Comparison of ENCODE assay signal across 14 cellular contexts in genomic region chr19:45471866-45472556, GRCh38. TPM values are rescaled to one million over a fixed set of nuclear protein-coding genes. Genes with fewer than 3 reads are reported as not detected.
A peak's percentile ranks its signal among the peaks of the same experiment; 100 is the strongest.
DNase-seq lines count a peak whose midpoint lies in the region; ATAC-seq, FAIRE-seq and TF ChIP-seq lines count a peak whose summit lies in the region.
"Had no signal": no experiment of that assay in that cellular context is flagged by ENCODE, and none has a peak within 500 bp of the region (broad histone marks: within the 10 kb centered on the region; RNA-seq: fewer than 3 reads in every experiment).

No MANE protein-coding gene starts in this region.

- intact Hi-C loops in lower lobe of right lung (cut with DNase I) = no loop called here

- CTCF ChIA-PET in A549 (lab: Yijun Ruan, JAX) = interaction anchor here (1.0 to 33.4 kb wide), 4 partner anchors 15 to 141 kb away, joined by 3 to 1883 read pairs (median 56); partner anchors contain the start of gene ERCC1

- H3K36me3 ChIP-seq in ES-I3 (ENCODE audit: insufficient read depth, low read length) (no peaks in the 10 kb centered on the region), brain microvascular endothelial cell (replicated peaks) (no peaks in the 10 kb centered on the region), liver (ENCODE audit: control insufficient read depth in 4 of 4, insufficient read depth in 3 of 4, low read depth in 1 of 4, low read length in 3 of 4) (no peaks in the 10 kb centered on the region), lower lobe of right lung (no peaks in the 10 kb centered on the region)
- H3K36me3 ChIP-seq: BLaER1, spleen had no signal

- ATAC-seq in A549 (no peak), lower lobe of right lung (no peak), GM21526 (IDR thresholded peaks at IDR 0.05; ENCODE audit: low FRiP score, unreplicated experiment) (no peak)

- H3K4me1 ChIP-seq in A549 = peaks cover 17% of the 10 kb centered on the region
- peaks cover 7% of the 10 kb centered on the region; the same call in 1 of the 2 replicates for H3K4me1 ChIP-seq in ES-I3 (ENCODE audit: insufficient read depth, low read length)
- H3K4me1 ChIP-seq in liver (ENCODE audit: control insufficient read depth in 4 of 4, insufficient read depth in 4 of 4, low read length in 3 of 4) = peaks cover 8 to 43% (median 20%) of the 10 kb centered on the region in 4 donors
- H3K4me1 ChIP-seq in lower lobe of right lung = peaks cover 37% of the 10 kb centered on the region

- no peak for DNase-seq in A549 (ENCODE audit: low read depth in 1 of 2, low spot score in 1 of 2)
- DNase-seq in brain microvascular endothelial cell = no peak
- DNase-seq in activated CD8-positive, alpha-beta memory T cell treated with anti-CD3 and anti-CD28 coated beads, Interleukin-2, amount 50 U/mL, for 48 hours = no peak
- no peak for DNase-seq in AG08395 (ENCODE audit: low spot score)
- DNase-seq in lower lobe of right lung = no peak
- DNase-seq: activated CD4-positive, alpha-beta T cell treated with anti-CD3 and anti-CD28 coated beads, Interleukin-2, amount 50 U/mL, for 48 hours; activated naive CD4-positive, alpha-beta T cell treated with anti-CD3 and anti-CD28 coated beads for 36 hours; NCI-H2171 treated with DMSO at 0.1 percent for 48 hours; OCI-M1 had no signal

- H3K9ac ChIP-seq in ES-I3 (ENCODE audit: low read depth, low read length) (peak overlapping the region; percentile 62; the same call in 1 of the 2 replicates), liver (ENCODE audit: low read depth in 1 of 2, low read length in 2 of 2) (no peak overlapping the region)
- H3K9ac ChIP-seq: BLaER1 had no signal

- H3K27me3 ChIP-seq in brain microvascular endothelial cell (replicated peaks) (no peaks in the 10 kb centered on the region), liver (ENCODE audit: control insufficient read depth in 4 of 4, insufficient read depth in 4 of 4, low read length in 3 of 4) (peaks cover 0 to 4% (median 2%) of the 10 kb centered on the region in 4 donors), lower lobe of right lung (ENCODE audit: low read depth) (peaks cover 12% of the 10 kb centered on the region)

- FAIRE-seq in A549 (lab: Jason Lieb, UNC) = no peak

- no peak for TF ChIP-seq EP300 in A549 (IDR thresholded peaks at IDR 0.05)

- POLR2A ChIA-PET in A549 (lab: Yijun Ruan, JAX) = no interaction called here

- 67% methylated on average over 8 of the region's 8 CpGs for WGBS in A549 (ENCODE audit: missing lambda C conversion rate)
- WGBS in liver = 51% methylated on average over 8 of the region's 8 CpGs

- no peak for TF ChIP-seq CTCF in A549 (IDR thresholded peaks at IDR 0.05)
- no peak for TF ChIP-seq CTCF in brain microvascular endothelial cell (IDR thresholded peaks at IDR 0.05; ENCODE audit: low read depth, low read length, missing control alignments)
- no peak for TF ChIP-seq CTCF in liver (IDR thresholded peaks at IDR 0.05; ENCODE audit: low read depth, low read length, missing input control)
- no peak for TF ChIP-seq CTCF in lower lobe of right lung (IDR thresholded peaks at IDR 0.05)

- H3K27ac ChIP-seq in A549 = no peak overlapping the region
- H3K27ac ChIP-seq in brain microvascular endothelial cell = no peak overlapping the region
- H3K27ac ChIP-seq in liver (ENCODE audit: low read depth in 1 of 2, low read length in 2 of 2) = no peak overlapping the region
- H3K27ac ChIP-seq in lower lobe of right lung = no peak overlapping the region
- H3K27ac ChIP-seq: BLaER1, spleen had no signal

- no peak overlapping the region for H3K4me2 ChIP-seq in A549
- H3K4me2 ChIP-seq: BLaER1 had no signal

- H3K4me3 ChIP-seq in A549 (no peak overlapping the region), brain microvascular endothelial cell (ENCODE audit: low read depth, low read length) (peak overlapping the region; percentile 33), liver (ENCODE audit: low read depth in 1 of 3, low read length in 3 of 3) (no peak overlapping the region), lower lobe of right lung (no peak overlapping the region)
- H3K4me3 ChIP-seq: BLaER1 had no signal

- in situ Hi-C loops in brain microvascular endothelial cell (cut with HindIII; ENCODE audit: low pct_ligation_motif_present, low sequenced_read_pairs) = no loop called here

- no peak for TF ChIP-seq RAD21 in A549 (conservative IDR thresholded peaks at IDR 0.05 in 1 of 2, IDR thresholded peaks at IDR 0.05 in 1 of 2)
- no peak for TF ChIP-seq RAD21 in liver (IDR thresholded peaks at IDR 0.05)

- H3K9me3 ChIP-seq in A549 (no peaks in the 10 kb centered on the region), ES-I3 (ENCODE audit: control insufficient read depth, insufficient read depth, low read length) (no peaks in the 10 kb centered on the region), liver (ENCODE audit: control insufficient read depth in 4 of 4, low read length in 3 of 4) (no peaks in the 10 kb centered on the region), lower lobe of right lung (no peaks in the 10 kb centered on the region)
- H3K9me3 ChIP-seq: BLaER1, spleen had no signal

- TF ChIP-seq POLR2A in A549 (IDR thresholded peaks at IDR 0.05; ENCODE audit: low read length) = no peak

TF ChIP-seq in A549, 52 proteins besides CTCF, POLR2A, EP300 and RAD21 (continues in another document):
- TF ChIP-seq CHD2 (IDR thresholded peaks at IDR 0.05; ENCODE audit: low read length, partially characterized antibody) (no peak), HOXB5 (CRISPR knock-in tag; IDR thresholded peaks at IDR 0.05) (0 out of 2 replicates have a peak, but pooled peaks have one; percentile 16), HES2 (IDR thresholded peaks at IDR 0.05) (no peak), CEBPB (IDR thresholded peaks at IDR 0.05) (no peak), FOSB (CRISPR knock-in tag; IDR thresholded peaks at IDR 0.05) (peak; percentile 79; the same call in 1 of the 2 replicates), HOXA7 (CRISPR knock-in tag; IDR thresholded peaks at IDR 0.05) (peak; percentile 88), EHF (CRISPR knock-in tag; IDR thresholded peaks at IDR 0.05) (0 out of 2 replicates have a peak, but pooled peaks have one; percentile 48)

TF ChIP-seq in liver, 16 proteins besides CTCF, POLR2A, EP300 and RAD21:
- TF ChIP-seq ATF3 (IDR thresholded peaks at IDR 0.05) (no peak), RXRA (IDR thresholded peaks at IDR 0.05) (peak in 1 of 2 donors; percentile 30), HNF4A (conservative IDR thresholded peaks at IDR 0.05) (no peak), TAF1 (conservative IDR thresholded peaks at IDR 0.05) (no peak), NR2F2 (IDR thresholded peaks at IDR 0.05) (peak; percentile 44)
TF ChIP-seq in liver: peak in this region for 2.

RNA-seq across cellular contexts. Expression of gene FOSB, which starts 4.2 kb away (rescaled TPM):
- polyA plus RNA-seq in A549 (2011; rRNA removed) (27.9 and 48.8 TPM in 2 replicates), A549 (2017; fragmentation: RNase III; extraction: RNeasy Plus Mini Kit Qiagen cat#74134 plus additional on column Dnase treatment) (0.57 to 0.65 TPM (median 0.58 TPM) in 3 replicates), liver (under 1 TPM; 0.18 to 0.51 TPM)
- polyA plus RNA-seq in A549 (2012; cell fraction: cytosol; rRNA removed) = 90.2 and 102 TPM in 2 replicates
- 424 and 553 TPM in 2 replicates for polyA plus RNA-seq in A549 (2012; cell fraction: nucleus; rRNA removed)
- polyA minus RNA-seq in A549 (2011; rRNA and poly(A)+ RNA removed) = 82.7 and 141 TPM in 2 replicates
- total RNA-seq in liver (1 to 10 TPM in 1 of 2 donors, under 1 TPM in 1; 0.28 to 1.3 TPM), lower lobe of right lung (18.0 TPM)

RNA-seq across cellular contexts. Expression of gene RTN2, which starts 24.8 kb away (rescaled TPM):
- 4.7 and 5.3 TPM in 2 replicates for polyA plus RNA-seq in A549 (2011; rRNA removed)
- polyA plus RNA-seq in A549 (2012; cell fraction: cytosol; rRNA removed) = 4.7 and 7.4 TPM in 2 replicates
- polyA plus RNA-seq in A549 (2012; cell fraction: nucleus; rRNA removed) = 5.4 and 5.8 TPM in 2 replicates
- 6.3 to 9.0 TPM (median 8.1 TPM) in 3 replicates for polyA plus RNA-seq in A549 (2017; fragmentation: RNase III; extraction: RNeasy Plus Mini Kit Qiagen cat#74134 plus additional on column Dnase treatment)
- polyA minus RNA-seq in A549 (2011; rRNA and poly(A)+ RNA removed) = 6.7 and 10.8 TPM in 2 replicates
- 1 to 10 TPM; 1.0 to 1.6 TPM for total RNA-seq in liver
- 1 to 10 TPM; 1.3 to 3.5 TPM for polyA plus RNA-seq in liver
- total RNA-seq in lower lobe of right lung = 16.2 TPM

RNA-seq across cellular contexts. Expression of gene PPM1N, which starts 26.2 kb away (rescaled TPM):
- polyA plus RNA-seq in A549 (2011; rRNA removed) = 9.2 and 9.8 TPM in 2 replicates
- 8.9 and 11.1 TPM in 2 replicates for polyA plus RNA-seq in A549 (2012; cell fraction: cytosol; rRNA removed)
- 6.6 TPM in 2 replicates for polyA plus RNA-seq in A549 (2012; cell fraction: nucleus; rRNA removed)
- polyA plus RNA-seq in A549 (2017; fragmentation: RNase III; extraction: RNeasy Plus Mini Kit Qiagen cat#74134 plus additional on column Dnase treatment) = 6.6 to 11.2 TPM (median 10.5 TPM) in 3 replicates
- 1.2 and 1.5 TPM in 2 replicates for polyA minus RNA-seq in A549 (2011; rRNA and poly(A)+ RNA removed)
- 1 to 10 TPM in 1 of 2 donors, under 1 TPM in 1; 0.17 to 1.5 TPM for total RNA-seq in liver
- under 1 TPM; 0.45 to 0.49 TPM for polyA plus RNA-seq in liver
- total RNA-seq in lower lobe of right lung = 1.8 TPM

RNA-seq across cellular contexts. Expression of gene VASP, which starts 35.3 kb away (rescaled TPM):
- polyA plus RNA-seq in A549 (2011; rRNA removed) (59.1 and 64.5 TPM in 2 replicates), A549 (2017; fragmentation: RNase III; extraction: RNeasy Plus Mini Kit Qiagen cat#74134 plus additional on column Dnase treatment) (83.8 to 94.6 TPM (median 94.3 TPM) in 3 replicates), liver (10 to 100 TPM in 1 of 2 donors, 1 to 10 TPM in 1; 7.3 to 25.3 TPM)
- polyA plus RNA-seq in A549 (2012; cell fraction: cytosol; rRNA removed) = 58.8 and 103 TPM in 2 replicates
- 93.7 and 118 TPM in 2 replicates for polyA plus RNA-seq in A549 (2012; cell fraction: nucleus; rRNA removed)
- polyA minus RNA-seq in A549 (2011; rRNA and poly(A)+ RNA removed) = 72.4 and 90.8 TPM in 2 replicates
- total RNA-seq in liver (10 to 100 TPM; 20.2 to 29.1 TPM), lower lobe of right lung (190 TPM)

RNA-seq across cellular contexts. Expression of gene ERCC1, which starts 48.3 kb away (rescaled TPM):
- 81.7 and 109 TPM in 2 replicates for polyA plus RNA-seq in A549 (2011; rRNA removed)
- polyA plus RNA-seq in A549 (2012; cell fraction: cytosol; rRNA removed) = 165 and 195 TPM in 2 replicates
- polyA plus RNA-seq in A549 (2012; cell fraction: nucleus; rRNA removed) = 178 and 201 TPM in 2 replicates
- 89.7 to 97.6 TPM (median 93.0 TPM) in 3 replicates for polyA plus RNA-seq in A549 (2017; fragmentation: RNase III; extraction: RNeasy Plus Mini Kit Qiagen cat#74134 plus additional on column Dnase treatment)
- 175 and 210 TPM in 2 replicates for polyA minus RNA-seq in A549 (2011; rRNA and poly(A)+ RNA removed)
- 10 to 100 TPM; 19.3 to 24.7 TPM for total RNA-seq in liver
- 10 to 100 TPM; 19.2 to 28.7 TPM for polyA plus RNA-seq in liver
- total RNA-seq in lower lobe of right lung = 41.6 TPM
